8 cellular contexts compared by ENCODE assay signal in genomic region chr3:121424549-121424948, GRCh38.
"Had no signal": no experiment of that assay in that cellular context is flagged by ENCODE, and none has a peak within 500 bp of the region (broad histone marks: within the 10 kb centered on the region; RNA-seq: fewer than 3 reads in every experiment).

No MANE protein-coding gene starts in this region.

- H3K27ac ChIP-seq: HL-60, KMS-11 had no signal

- FAIRE-seq: HTR-8/SVneo had no signal

- DNase-seq: IMR-90, Karpas-422, Kasumi-1, KBM-7, KG1 had no signal

- H3K9ac ChIP-seq: KMS-11 had no signal

- H3K4me2 ChIP-seq: KMS-11 had no signal
